ENCODE assay signal across 18 cellular contexts in genomic region chr2:53331667-53332066, GRCh38.
DNase-seq lines count a peak whose midpoint lies in the region; ATAC-seq, FAIRE-seq and TF ChIP-seq lines count a peak whose summit lies in the region.
"Had no signal": no experiment of that assay in that cellular context is flagged by ENCODE, and none has a peak within 500 bp of the region (broad histone marks: within the 10 kb centered on the region; RNA-seq: fewer than 3 reads in every experiment).

No MANE protein-coding gene starts in this region.

- no peak overlapping the region for H2AK5ac ChIP-seq in IMR-90 (ENCODE audit: low read depth, low read length)
- H2AK5ac ChIP-seq in H1 (ENCODE audit: low read depth, low read length) = no peak overlapping the region

- H3K23ac ChIP-seq in IMR-90 (ENCODE audit: low read depth, low read length) (no peak overlapping the region), H1 (ENCODE audit: insufficient read length) (no peak overlapping the region)

- dilution Hi-C loops in IMR-90 (cut with HindIII; ENCODE audit: low sequenced_read_pairs, unreplicated experiment) = no loop called here

- no peaks in the 10 kb centered on the region for H3K23me2 ChIP-seq in H1 (ENCODE audit: low read depth, low read length)

- H2BK5ac ChIP-seq in IMR-90 (ENCODE audit: low read depth, low read length, poor library complexity, severe bottlenecking) (no peak overlapping the region), H1 (ENCODE audit: low read depth, low read length) (no peak overlapping the region)

- no TSS peak for BruUV-seq in IMR-90 (replicated peaks; lab: Mats Ljungman, UMichigan)

- H3K4me2 ChIP-seq in A549 (no peak overlapping the region), IMR-90 (ENCODE audit: low read depth, low read length) (no peak overlapping the region), H1 (ENCODE audit: insufficient read depth in 1 of 2, low read depth in 2 of 2, low read length in 2 of 2) (no peak overlapping the region)
- H3K4me2 ChIP-seq: BLaER1 treated with 17β-estradiol and CSF1 and Interleukin-3, amounts not matched to agents 10 nM and 100 nM had no signal

- TF ChIP-seq RAD21 in A549 (conservative IDR thresholded peaks at IDR 0.05 in 1 of 2, IDR thresholded peaks at IDR 0.05 in 1 of 2) (no peak), IMR-90 (IDR thresholded peaks at IDR 0.05; ENCODE audit: low read length) (no peak), H1 (IDR thresholded peaks at IDR 0.05 in 1 of 2, conservative IDR thresholded peaks at IDR 0.05 in 1 of 2; ENCODE audit: low read depth in 2 of 2, low read length in 2 of 2) (no peak)

- no peaks in the 10 kb centered on the region for H3K9me1 ChIP-seq in IMR-90 (ENCODE audit: insufficient read depth, low read length)

- in situ Hi-C loops in IMR-90 (cut with MboI; ENCODE audit: low sequenced_read_pairs) = no loop called here

- H3K4ac ChIP-seq in IMR-90 (ENCODE audit: low read depth, low read length) (no peak overlapping the region), H1 (replicated peaks; ENCODE audit: insufficient read length, low read depth, low read length) (no peak overlapping the region)

- H3K36me3 ChIP-seq in IMR-90 (ENCODE audit: control insufficient read depth, insufficient read depth, low read length) (no peaks in the 10 kb centered on the region), H1 (ENCODE audit: control insufficient read depth in 2 of 4, insufficient read depth in 4 of 4, low read length in 3 of 4) (no peaks in the 10 kb centered on the region)
- H3K36me3 ChIP-seq: BE2C; BLaER1 treated with 17β-estradiol and CSF1 and Interleukin-3, amounts not matched to agents 10 nM and 100 nM had no signal

- H4K5ac ChIP-seq in IMR-90 (ENCODE audit: low read depth, low read length) (no peak overlapping the region), H1 (ENCODE audit: insufficient read length, low read depth, low read length) (no peak overlapping the region)

- TF ChIP-seq POLR2A in A549 (IDR thresholded peaks at IDR 0.05; ENCODE audit: low read length) (no peak), IMR-90 (IDR thresholded peaks at IDR 0.05; ENCODE audit: low read depth, low read length) (no peak), H1 (IDR thresholded peaks at IDR 0.05; ENCODE audit: control extremely low read depth in 1 of 2, low read depth in 2 of 2, low read length in 2 of 2) (no peak)

- no peaks in the 10 kb centered on the region for H3K79me2 ChIP-seq in H1 (ENCODE audit: control insufficient read depth in 1 of 2, insufficient read depth in 2 of 2, low read length in 2 of 2)

- CTCF ChIA-PET in A549 (lab: Yijun Ruan, JAX) = no interaction called here
- CTCF ChIA-PET in IMR-90 (lab: Yijun Ruan, JAX) = no interaction called here
- CTCF ChIA-PET in H1 (lab: Charles Lee; ENCODE audit: partially characterized antibody) = no interaction called here

- H3K27ac ChIP-seq in A549 = no peak overlapping the region
- no peak overlapping the region for H3K27ac ChIP-seq in IMR-90 (ENCODE audit: insufficient read depth, low read length)
- H3K27ac ChIP-seq in H1 (ENCODE audit: low read depth, low read length) = no peak overlapping the region
- H3K27ac ChIP-seq: BLaER1 treated with 17β-estradiol and CSF1 and Interleukin-3, amounts not matched to agents 10 nM and 100 nM had no signal

- H2BK20ac ChIP-seq in IMR-90 (ENCODE audit: low read depth, low read length) (no peak overlapping the region), H1 (ENCODE audit: low read length) (no peak overlapping the region)

- H3K14ac ChIP-seq in IMR-90 (replicated peaks; ENCODE audit: low read depth, low read length) = no peak overlapping the region
- no peak overlapping the region for H3K14ac ChIP-seq in H1 (ENCODE audit: insufficient read length)

- no peak for TF ChIP-seq CTCF in A549 (IDR thresholded peaks at IDR 0.05)
- no peak for TF ChIP-seq CTCF in IMR-90 (conservative IDR thresholded peaks at IDR 0.05; ENCODE audit: low read depth, low read length)
- TF ChIP-seq CTCF in H1 (IDR thresholded peaks at IDR 0.05; ENCODE audit: control extremely low read depth in 1 of 3, insufficient read depth in 1 of 3, low read depth in 1 of 3, low read length in 3 of 3) = no peak

- no peak for FAIRE-seq in A549 (lab: Jason Lieb, UNC)
- no peak for FAIRE-seq in H1 (lab: Jason Lieb, UNC)
- FAIRE-seq: GM12892 had no signal

- TF ChIP-seq EP300 in A549 (IDR thresholded peaks at IDR 0.05) (no peak), H1 (IDR thresholded peaks at IDR 0.05; ENCODE audit: borderline replicate concordance in 1 of 2, low read depth in 2 of 2, low read length in 2 of 2) (no peak)

- H3K27me3 ChIP-seq in IMR-90 (ENCODE audit: control insufficient read depth, insufficient read depth, low read length) (no peaks in the 10 kb centered on the region), H1 (replicated peaks in 1 of 4; ENCODE audit: control insufficient read depth in 3 of 4, extremely low read depth in 1 of 4, insufficient read depth in 3 of 4, low read length in 3 of 4) (no peaks in the 10 kb centered on the region)
- H3K27me3 ChIP-seq: BE2C; BLaER1 treated with 17β-estradiol and CSF1 and Interleukin-3, amounts not matched to agents 10 nM and 100 nM had no signal

- H3K4me1 ChIP-seq in A549 (no peaks in the 10 kb centered on the region), IMR-90 (ENCODE audit: control insufficient read depth, insufficient read depth, low read length) (no peaks in the 10 kb centered on the region), H1 (replicated peaks in 1 of 4; ENCODE audit: control insufficient read depth in 3 of 4, insufficient read depth in 4 of 4, low read length in 3 of 4) (no peaks in the 10 kb centered on the region)
- H3K4me1 ChIP-seq: BE2C; BLaER1 treated with 17β-estradiol and CSF1 and Interleukin-3, amounts not matched to agents 10 nM and 100 nM had no signal

- H2BK15ac ChIP-seq in IMR-90 (ENCODE audit: low read depth, low read length) (no peak overlapping the region), H1 (ENCODE audit: low read length) (no peak overlapping the region)

- H4K91ac ChIP-seq in IMR-90 (ENCODE audit: insufficient read depth, low read depth, low read length) (no peak overlapping the region), H1 (replicated peaks; ENCODE audit: insufficient read length, low read length) (no peak overlapping the region)

- no peak overlapping the region for H2BK12ac ChIP-seq in H1 (ENCODE audit: low read depth, low read length)

- POLR2A ChIA-PET in A549 (lab: Yijun Ruan, JAX) = no interaction called here
- POLR2A ChIA-PET in IMR-90 (lab: Charles Lee; ENCODE audit: unreplicated experiment) = no interaction called here
- POLR2A ChIA-PET in H1 (lab: Charles Lee; ENCODE audit: partially characterized antibody) = no interaction called here

- ATAC-seq in A549 (no peak), IMR-90 (ENCODE audit: low read depth) (no peak), sciatic nerve (no peak)

- H2AFZ ChIP-seq in IMR-90 (replicated peaks; ENCODE audit: low read length, poor library complexity) (no peak overlapping the region), H1 (ENCODE audit: low read length) (no peak overlapping the region)

- no peaks in the 10 kb centered on the region for H3K9me3 ChIP-seq in A549
- H3K9me3 ChIP-seq in IMR-90 (ENCODE audit: control insufficient read depth, insufficient read depth, low read length) = no peaks in the 10 kb centered on the region
- no peaks in the 10 kb centered on the region for H3K9me3 ChIP-seq in H1 (ENCODE audit: insufficient read depth in 2 of 2, low read depth in 1 of 2, low read length in 1 of 2)
- H3K9me3 ChIP-seq: BE2C; BLaER1 treated with 17β-estradiol and CSF1 and Interleukin-3, amounts not matched to agents 10 nM and 100 nM had no signal

- no peaks in the 10 kb centered on the region for H4K20me1 ChIP-seq in IMR-90 (ENCODE audit: insufficient read depth, low read length)
- H4K20me1 ChIP-seq in H1 (replicated peaks in 1 of 2; ENCODE audit: control insufficient read depth in 1 of 2, insufficient read depth in 2 of 2, low read length in 2 of 2) = no peaks in the 10 kb centered on the region
- H4K20me1 ChIP-seq: BLaER1 treated with 17β-estradiol and CSF1 and Interleukin-3, amounts not matched to agents 10 nM and 100 nM had no signal

- no peak for DNase-seq in A549 (ENCODE audit: low read depth in 1 of 2, low spot score in 1 of 2)
- DNase-seq in IMR-90 = no peak
- DNase-seq in H1 (ENCODE audit: low read depth in 1 of 2, low spot score in 2 of 2) = no peak
- DNase-seq in DMS153 (lab: John Stamatoyannopoulos, UW) = no peak
- DNase-seq in sciatic nerve (ENCODE audit: low spot score) = no peak
- DNase-seq in nucleus accumbens (lab: John Stamatoyannopoulos, UW) = no peak
- DNase-seq: ACHN; AML-193; BE2C; CD4-positive, alpha-beta T cell; CD8-positive, alpha-beta memory T cell; DMS 273 treated with DMSO at 0.1 percent for 48 hours; DMS53; GOT3; H7; HCEC 1CT had no signal

- intact Hi-C loops in IMR-90 (cut with micrococcal nuclease) = no loop called here
- intact Hi-C loops in sciatic nerve (cut with DNase I) = no loop called here

- no peak overlapping the region for H3K56ac ChIP-seq in IMR-90 (ENCODE audit: extremely low read depth, insufficient read depth, low read length)
- H3K56ac ChIP-seq in H1 (replicated peaks; ENCODE audit: insufficient read length, low read depth, low read length) = no peak overlapping the region

- no peak overlapping the region for H2AK9ac ChIP-seq in IMR-90 (replicated peaks; ENCODE audit: low read depth, low read length, poor library complexity)

- H2BK120ac ChIP-seq in IMR-90 (ENCODE audit: low read depth, low read length) = no peak overlapping the region
- H2BK120ac ChIP-seq in H1 (replicated peaks; ENCODE audit: low read depth, low read length) = no peak overlapping the region

- 41% methylated on average over 2 of the region's 2 CpGs for WGBS in A549 (ENCODE audit: missing lambda C conversion rate)
- WGBS in IMR-90 (ENCODE audit: extremely low coverage in 2 of 2, insufficient read length in 1 of 2), 2 experiments = no CpG with 5 or more reads among the region's 2 CpGs
- 83% methylated on average over 2 of the region's 2 CpGs; no CpG with 5 or more reads in 1 of the 2 experiments for WGBS in H1 (ENCODE audit: extremely low coverage in 1 of 2, insufficient coverage in 1 of 2, insufficient read length in 1 of 2, insufficient replicate concordance in 2 of 2, low coverage in 1 of 2, low lambda C conversion rate in 2 of 2, missing lambda C conversion rate in 1 of 2), 2 experiments

- H3K18ac ChIP-seq in IMR-90 (ENCODE audit: low read depth, low read length) (no peak overlapping the region), H1 (ENCODE audit: extremely low read depth, low read length) (no peak overlapping the region)

- H3K9ac ChIP-seq in IMR-90 (ENCODE audit: low read depth, low read length) (no peak overlapping the region), H1 (replicated peaks in 1 of 4; ENCODE audit: extremely low read depth in 1 of 4, low read depth in 3 of 4, low read length in 3 of 4) (no peak overlapping the region)
- H3K9ac ChIP-seq: BLaER1 treated with 17β-estradiol and CSF1 and Interleukin-3, amounts not matched to agents 10 nM and 100 nM had no signal

- H3K4me3 ChIP-seq in A549 (no peak overlapping the region), IMR-90 (ENCODE audit: insufficient read depth, low read depth, low read length) (no peak overlapping the region), H1 (ENCODE audit: extremely low read depth in 1 of 4, insufficient read depth in 2 of 4, low read depth in 3 of 4, low read length in 4 of 4) (no peak overlapping the region)
- H3K4me3 ChIP-seq: BLaER1 treated with 17β-estradiol and CSF1 and Interleukin-3, amounts not matched to agents 10 nM and 100 nM had no signal

- H3K79me1 ChIP-seq in IMR-90 (ENCODE audit: low read depth in 1 of 2, low read length in 2 of 2) (no peaks in the 10 kb centered on the region), H1 (ENCODE audit: low read depth, low read length) (no peaks in the 10 kb centered on the region)

- H4K8ac ChIP-seq in IMR-90 (ENCODE audit: low read depth in 2 of 2, low read length in 2 of 2) (no peak overlapping the region), H1 (ENCODE audit: extremely low read depth, insufficient read depth, low read length) (no peak overlapping the region)

Comparison
In these comparisons a context has a peak if more than half of its experiments do, and no peak if none do; other contexts are left out.
1. Of the 18 proteins assayed by ChIP-seq in both H1 and A549: peak only in H1: none; only in A549: none; in both: MAFK; in neither: 17.